ENCODE assay signal across 24 cellular contexts in genomic region chr19:5107432-5108122, GRCh38.
DNase-seq lines count a peak whose midpoint lies in the region; ATAC-seq and TF ChIP-seq lines count a peak whose summit lies in the region.
"Had no signal": no experiment of that assay in that cellular context is flagged by ENCODE, and none has a peak within 500 bp of the region (broad histone marks: within the 10 kb centered on the region; RNA-seq: fewer than 3 reads in every experiment).

No MANE protein-coding gene starts in this region.

- no peak overlapping the region for H3K4ac ChIP-seq in mesendoderm (ENCODE audit: low read depth, low read length)

- peak; percentile 55 for ATAC-seq in Right ventricle myocardium superior (ENCODE audit: poor library complexity)
- no peak for ATAC-seq in HG03025 (IDR thresholded peaks at IDR 0.05; ENCODE audit: low FRiP score, unreplicated experiment)
- ATAC-seq: A549; activated CD8-positive, alpha-beta T cell treated with anti-CD3 and anti-CD28 coated beads, Interleukin-2, amount 10 ng/mL, durations not matched to agents 7 days and 5 days; activated naive CD4-positive, alpha-beta T cell treated with anti-CD3 and anti-CD28 coated beads, Interleukin-2, amount 50 U/mL, for 72 hours; lower lobe of right lung; mucosa of descending colon; stimulated activated naive CD8-positive, alpha-beta T cell treated with anti-CD3 and anti-CD28 coated beads, Interleukin-15, amount 100 ng/mL, for 72 hours had no signal

- H2BK120ac ChIP-seq in mesendoderm (ENCODE audit: low read depth, low read length): no peak overlapping the region

- intact Hi-C loops in Right ventricle myocardium superior (cut with DNase I): no loop called here
- intact Hi-C loops in cardiac septum (cut with DNase I): no loop called here

- H2AK5ac ChIP-seq in mesendoderm (ENCODE audit: low read length): no peak overlapping the region

- no peak overlapping the region for H4K5ac ChIP-seq in mesendoderm (ENCODE audit: low read length)

- H4K8ac ChIP-seq in mesendoderm (ENCODE audit: low read depth, low read length): no peak overlapping the region

- no peak overlapping the region for H2BK15ac ChIP-seq in mesendoderm (replicated peaks; ENCODE audit: low read depth)

- no peak overlapping the region for H3K23ac ChIP-seq in mesendoderm (ENCODE audit: low read length)

- CTCF ChIA-PET in GM10248 (lab: Yijun Ruan, JAX): no interaction called here

- H3K27ac ChIP-seq in mesendoderm (ENCODE audit: low read depth, low read length): no peak overlapping the region
- H3K27ac ChIP-seq: A549, GM23248, lower lobe of right lung, neural progenitor cell, skin epidermis, thyroid gland had no signal

- no peaks in the 10 kb centered on the region for H3K36me3 ChIP-seq in mesendoderm (ENCODE audit: control insufficient read depth, insufficient read depth, low read length)
- H3K36me3 ChIP-seq: neural progenitor cell had no signal

- peak overlapping the region; percentile 56 for H3K56ac ChIP-seq in mesendoderm (ENCODE audit: low read length)

- no peak overlapping the region for H3K9ac ChIP-seq in mesendoderm (ENCODE audit: low read length)
- H3K9ac ChIP-seq: GM23248, neural progenitor cell had no signal

- H3K4me3 ChIP-seq in choroid plexus epithelial cell (ENCODE audit: low read depth, low read length): no peak overlapping the region
- no peak overlapping the region for H3K4me3 ChIP-seq in mesendoderm (ENCODE audit: low read length)
- H3K4me3 ChIP-seq: A549, GM23248, lower lobe of right lung, mucosa of descending colon, neural progenitor cell, skin epidermis, thyroid gland had no signal

- WGBS in mesendoderm (ENCODE audit: extremely low coverage, insufficient coverage, low lambda C conversion rate): no CpG with 5 or more reads among the region's 21 CpGs

- no peak overlapping the region for H3K18ac ChIP-seq in mesendoderm (ENCODE audit: low read length)

- H3K4me1 ChIP-seq in mesendoderm (ENCODE audit: control insufficient read depth, low read depth, low read length): peaks cover 2% of the 10 kb centered on the region
- H3K4me1 ChIP-seq: A549 had no signal

- no peak overlapping the region for H2BK5ac ChIP-seq in mesendoderm (ENCODE audit: low read length)

- no peaks in the 10 kb centered on the region for H3K79me2 ChIP-seq in mesendoderm (ENCODE audit: control insufficient read depth, insufficient read depth, low read length)

- no peak for TF ChIP-seq CTCF in choroid plexus epithelial cell (conservative IDR thresholded peaks at IDR 0.05; ENCODE audit: low read depth, low read length)
- no peak for TF ChIP-seq CTCF in GM10248 (IDR thresholded peaks at IDR 0.05; ENCODE audit: control extremely low read depth, extremely low read depth, low read depth, missing control alignments)

- H3K27me3 ChIP-seq in mesendoderm (ENCODE audit: insufficient read depth, low read length, poor library complexity): no peaks in the 10 kb centered on the region
- H3K27me3 ChIP-seq: neural progenitor cell, thyroid gland had no signal

- H3K4me2 ChIP-seq in mesendoderm (ENCODE audit: low read length): no peak overlapping the region
- H3K4me2 ChIP-seq: A549, neural progenitor cell had no signal

- no peak for DNase-seq in Right ventricle myocardium superior
- DNase-seq in cardiac septum (ENCODE audit: low spot score): no peak
- DNase-seq in choroid plexus epithelial cell (ENCODE audit: low read depth): peak; percentile 59
- no peak for DNase-seq in mesendoderm
- no peak for DNase-seq in GM10248 (ENCODE audit: extremely low spot score)
- DNase-seq in stimulated activated CD8-positive, alpha-beta memory T cell treated with anti-CD3 and anti-CD28 coated beads, Interleukin-4, amount 100 ng/mL, for 48 hours: no peak
- no peak for DNase-seq in activated naive CD4-positive, alpha-beta T cell (lab: John Stamatoyannopoulos, UW)
- DNase-seq: activated CD8-positive, alpha-beta T cell treated with anti-CD3 and anti-CD28 coated beads, Interleukin-2, amount 10 ng/mL, durations not matched to agents 7 days and 5 days; CD8-positive, alpha-beta memory T cell; GM23248; kidney; lower lobe of right lung; mucosa of descending colon; NCI-H1048; NCI-H187 treated with DMSO at 0.1 percent for 48 hours; NCI-H526; stimulated activated naive CD8-positive, alpha-beta T cell treated with anti-CD3 and anti-CD28 coated beads, Interleukin-15, amount 100 ng/mL, for 72 hours; T-helper 2 cell; thyroid gland had no signal

- no peaks in the 10 kb centered on the region for H3K79me1 ChIP-seq in mesendoderm (ENCODE audit: low read length)

- POLR2A ChIA-PET in GM10248 (lab: Yijun Ruan, JAX): no interaction called here
